In genomic region chr10:89642193-89642592, GRCh38 we compare ENCODE assay signal across 26 cellular contexts. TPM values are rescaled to one million over a fixed set of nuclear protein-coding genes. Genes with fewer than 3 reads are reported as not detected.
DNase-seq lines count a peak whose midpoint lies in the region; ATAC-seq and TF ChIP-seq lines count a peak whose summit lies in the region.
"Had no signal": no experiment of that assay in that cellular context is flagged by ENCODE, and none has a peak within 500 bp of the region (broad histone marks: within the 10 kb centered on the region; RNA-seq: fewer than 3 reads in every experiment).

No MANE protein-coding gene starts in this region.

- POLR2A ChIA-PET in WTC11 (lab: Charles Lee): no interaction called here

- peak; percentile 64 for DNase-seq in HT-29 (ENCODE audit: low spot score)
- no peak for DNase-seq in WTC11 (ENCODE audit: low spot score)
- DNase-seq in CD14-positive monocyte (ENCODE audit: low spot score): no peak
- no peak for DNase-seq in activated effector memory CD4-positive, alpha-beta T cell treated with Interleukin-2 at 50 U/mL for 16 hours
- no peak for DNase-seq in left lobe of liver (ENCODE audit: low spot score)
- DNase-seq in stimulated activated naive CD4-positive, alpha-beta T cell treated with Interleukin-2 at 50 U/mL for 16 hours (lab: John Stamatoyannopoulos, UW): no peak
- DNase-seq: activated CD4-positive, alpha-beta T cell treated with anti-CD3 and anti-CD28 coated beads for 36 hours; activated CD8-positive, alpha-beta memory T cell treated with anti-CD3 and anti-CD28 coated beads for 24 hours; activated naive CD4-positive, alpha-beta T cell treated with Interleukin-2 at 50 U/mL for 16 hours; activated T-cell treated with anti-CD3 and anti-CD28 coated beads, Interleukin-2, amount 50 U/mL, for 24 hours; amygdala; central memory CD4-positive, alpha-beta T cell; dermis blood vessel endothelial cell; left ventricle myocardium superior; NCI-H146; NCI-H2171; NCI-H524 treated with DMSO at 0.1 percent for 48 hours; nephron progenitor cell; posterior cingulate gyrus; SW 1271; upper lobe of left lung had no signal

- no peak overlapping the region for H3K4me3 Mint-ChIP-seq in WTC11
- H3K4me3 Mint-ChIP-seq in CD14-positive monocyte: no peak overlapping the region
- H3K4me3 Mint-ChIP-seq: activated CD4-positive, alpha-beta T cell treated with anti-CD3 and anti-CD28 coated beads for 36 hours; activated T-cell treated with anti-CD3 and anti-CD28 coated beads, Interleukin-2, amount 50 U/mL, for 24 hours; nephron progenitor cell had no signal

- H3K36me3 ChIP-seq in liver (ENCODE audit: control insufficient read depth in 4 of 4, insufficient read depth in 3 of 4, low read depth in 1 of 4, low read length in 3 of 4): peaks cover 0 to 7% (median 0%) of the 10 kb centered on the region in 4 donors
- H3K36me3 ChIP-seq: upper lobe of left lung had no signal

- H3K9me3 Mint-ChIP-seq in WTC11 (no peaks in the 10 kb centered on the region), CD14-positive monocyte (peaks cover 0 to 2% (median 0%) of the 10 kb centered on the region in 7 donors)
- H3K9me3 Mint-ChIP-seq: activated T-cell treated with anti-CD3 and anti-CD28 coated beads, Interleukin-2, amount 50 U/mL, for 24 hours had no signal

- 24% methylated on average over 3 of the region's 3 CpGs for WGBS in liver

- H3K4me1 Mint-ChIP-seq in WTC11: peaks cover 35% of the 10 kb centered on the region
- peaks cover 12% of the 10 kb centered on the region for H3K4me1 Mint-ChIP-seq in CD14-positive monocyte

- peak overlapping the region; percentile 35 for H3K27ac ChIP-seq in 22Rv1
- H3K27ac ChIP-seq in liver (ENCODE audit: low read depth in 1 of 2, low read length in 2 of 2): peak overlapping the region; percentile 33 to 74
- H3K27ac ChIP-seq: C4-2B, HL-60, upper lobe of left lung had no signal

- H3K27me3 Mint-ChIP-seq in WTC11 (ENCODE audit: low read depth) (no peaks in the 10 kb centered on the region), CD14-positive monocyte (ENCODE audit: low read depth in 3 of 3) (peaks cover 2 to 4% (median 2%) of the 10 kb centered on the region in 3 donors)

- no peak for TF ChIP-seq CTCF in 22Rv1 (IDR thresholded peaks at IDR 0.05)
- no peak for TF ChIP-seq CTCF in WTC11 (IDR thresholded peaks at IDR 0.05)
- TF ChIP-seq CTCF in liver (IDR thresholded peaks at IDR 0.05; ENCODE audit: low read depth, low read length, missing input control): no peak
- TF ChIP-seq CTCF in CD14-positive monocyte (IDR thresholded peaks at IDR 0.05): no peak

- peak overlapping the region; percentile 34 for H3K27ac Mint-ChIP-seq in WTC11
- H3K27ac Mint-ChIP-seq in CD14-positive monocyte: no peak overlapping the region
- H3K27ac Mint-ChIP-seq: activated CD4-positive, alpha-beta T cell treated with anti-CD3 and anti-CD28 coated beads for 36 hours; activated T-cell treated with anti-CD3 and anti-CD28 coated beads, Interleukin-2, amount 50 U/mL, for 24 hours; nephron progenitor cell had no signal

- peak; percentile 18 to 35 for TF ChIP-seq RAD21 in liver (IDR thresholded peaks at IDR 0.05)

- intact Hi-C loops in CD14-positive monocyte (cut with micrococcal nuclease): loop anchor here (5.0 to 10.0 kb wide), 2 partner anchors 60 to 63 kb away; partner anchors contain the start of gene KIF20B (in 2 of the 2)

- peak overlapping the region; percentile 82 to 86 (median 85) for H3K4me3 ChIP-seq in liver (ENCODE audit: low read depth in 1 of 3, low read length in 3 of 3)
- H3K4me3 ChIP-seq: mucosa of descending colon had no signal

- H3K9ac ChIP-seq in liver (ENCODE audit: low read depth in 1 of 2, low read length in 2 of 2): peak overlapping the region; percentile 75 to 95

- H3K36me3 Mint-ChIP-seq in WTC11 (peaks cover 2% of the 10 kb centered on the region), CD14-positive monocyte (peaks cover 2 to 5% of the 10 kb centered on the region in 2 donors)

- peaks cover 0 to 59% (median 27%) of the 10 kb centered on the region in 4 donors for H3K4me1 ChIP-seq in liver (ENCODE audit: control insufficient read depth in 4 of 4, insufficient read depth in 4 of 4, low read length in 3 of 4)

- H3K9me3 ChIP-seq in liver (ENCODE audit: control insufficient read depth in 4 of 4, low read length in 3 of 4): no peaks in the 10 kb centered on the region
- H3K9me3 ChIP-seq: mucosa of descending colon, upper lobe of left lung had no signal

- ATAC-seq in WTC11: no peak
- ATAC-seq in left lobe of liver: no peak
- ATAC-seq: activated CD4-positive, alpha-beta T cell treated with anti-CD3 and anti-CD28 coated beads for 36 hours; left ventricle myocardium superior; mucosa of descending colon had no signal

- CTCF ChIA-PET in WTC11 (lab: Charles Lee): no interaction called here

- no peaks in the 10 kb centered on the region for H3K27me3 ChIP-seq in liver (ENCODE audit: control insufficient read depth in 4 of 4, insufficient read depth in 4 of 4, low read length in 3 of 4)
- H3K27me3 ChIP-seq: upper lobe of left lung had no signal

TF ChIP-seq in WTC11, 78 proteins besides CTCF, POLR2A, EP300 and RAD21 (continues in another document):
- TF ChIP-seq, protein P1, sequence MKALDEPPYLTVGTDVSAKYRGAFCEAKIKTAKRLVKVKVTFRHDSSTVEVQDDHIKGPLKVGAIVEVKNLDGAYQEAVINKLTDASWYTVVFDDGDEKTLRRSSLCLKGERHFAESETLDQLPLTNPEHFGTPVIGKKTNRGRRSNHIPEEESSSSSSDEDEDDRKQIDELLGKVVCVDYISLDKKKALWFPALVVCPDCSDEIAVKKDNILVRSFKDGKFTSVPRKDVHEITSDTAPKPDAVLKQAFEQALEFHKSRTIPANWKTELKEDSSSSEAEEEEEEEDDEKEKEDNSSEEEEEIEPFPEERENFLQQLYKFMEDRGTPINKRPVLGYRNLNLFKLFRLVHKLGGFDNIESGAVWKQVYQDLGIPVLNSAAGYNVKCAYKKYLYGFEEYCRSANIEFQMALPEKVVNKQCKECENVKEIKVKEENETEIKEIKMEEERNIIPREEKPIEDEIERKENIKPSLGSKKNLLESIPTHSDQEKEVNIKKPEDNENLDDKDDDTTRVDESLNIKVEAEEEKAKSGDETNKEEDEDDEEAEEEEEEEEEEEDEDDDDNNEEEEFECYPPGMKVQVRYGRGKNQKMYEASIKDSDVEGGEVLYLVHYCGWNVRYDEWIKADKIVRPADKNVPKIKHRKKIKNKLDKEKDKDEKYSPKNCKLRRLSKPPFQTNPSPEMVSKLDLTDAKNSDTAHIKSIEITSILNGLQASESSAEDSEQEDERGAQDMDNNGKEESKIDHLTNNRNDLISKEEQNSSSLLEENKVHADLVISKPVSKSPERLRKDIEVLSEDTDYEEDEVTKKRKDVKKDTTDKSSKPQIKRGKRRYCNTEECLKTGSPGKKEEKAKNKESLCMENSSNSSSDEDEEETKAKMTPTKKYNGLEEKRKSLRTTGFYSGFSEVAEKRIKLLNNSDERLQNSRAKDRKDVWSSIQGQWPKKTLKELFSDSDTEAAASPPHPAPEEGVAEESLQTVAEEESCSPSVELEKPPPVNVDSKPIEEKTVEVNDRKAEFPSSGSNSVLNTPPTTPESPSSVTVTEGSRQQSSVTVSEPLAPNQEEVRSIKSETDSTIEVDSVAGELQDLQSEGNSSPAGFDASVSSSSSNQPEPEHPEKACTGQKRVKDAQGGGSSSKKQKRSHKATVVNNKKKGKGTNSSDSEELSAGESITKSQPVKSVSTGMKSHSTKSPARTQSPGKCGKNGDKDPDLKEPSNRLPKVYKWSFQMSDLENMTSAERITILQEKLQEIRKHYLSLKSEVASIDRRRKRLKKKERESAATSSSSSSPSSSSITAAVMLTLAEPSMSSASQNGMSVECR (CRISPR knock-in tag; IDR thresholded peaks at IDR 0.05; ENCODE audit: borderline replicate concordance): no peak

TF ChIP-seq in liver, 16 proteins besides CTCF, POLR2A, EP300 and RAD21:
- TF ChIP-seq ZBTB33 (IDR thresholded peaks at IDR 0.05) (no peak), RXRA (IDR thresholded peaks at IDR 0.05) (peak in 1 of 2 donors; percentile 13), YY1 (IDR thresholded peaks at IDR 0.05) (peak; percentile 13)

RNA-seq across cellular contexts. Expression of gene PANK1, which starts 2.8 kb away (rescaled TPM):
- 9.1 and 13.4 TPM in 2 replicates for total RNA-seq in HT-29 (2014; rRNA removed; shearing (Covaris generic))
- 24.9 to 25.8 TPM (median 25.7 TPM) in 3 replicates for total RNA-seq in WTC11 (2021)
- total RNA-seq in liver: 100 to 1,000 TPM in 1 of 2 donors, 10 to 100 TPM in 1; 50.8 to 105 TPM
- 10 to 100 TPM; 30.0 to 38.6 TPM for polyA plus RNA-seq in liver
- polyA plus RNA-seq in CD14-positive monocyte: under 1 TPM; 0.31 to 0.67 TPM
- 48.9 TPM for total RNA-seq in left lobe of liver

RNA-seq across cellular contexts. Expression of gene KIF20B, which starts 59.2 kb away (rescaled TPM):
- total RNA-seq in HT-29 (2014; rRNA removed; shearing (Covaris generic)): 8.8 and 9.8 TPM in 2 replicates
- total RNA-seq in WTC11 (2021) (56.9 to 70.2 TPM (median 57.3 TPM) in 3 replicates), liver (10 to 100 TPM in 1 of 2 donors, 1 to 10 TPM in 1; 1.3 to 12.9 TPM), left lobe of liver (2.0 TPM)
- polyA plus RNA-seq in liver (1 to 10 TPM in 1 of 2 donors, under 1 TPM in 1; 0.91 to 1.3 TPM), CD14-positive monocyte (1 to 10 TPM; 1.5 to 3.9 TPM)
